Comparison of ENCODE assay signal across 21 cellular contexts in the genomic region with DNA sequence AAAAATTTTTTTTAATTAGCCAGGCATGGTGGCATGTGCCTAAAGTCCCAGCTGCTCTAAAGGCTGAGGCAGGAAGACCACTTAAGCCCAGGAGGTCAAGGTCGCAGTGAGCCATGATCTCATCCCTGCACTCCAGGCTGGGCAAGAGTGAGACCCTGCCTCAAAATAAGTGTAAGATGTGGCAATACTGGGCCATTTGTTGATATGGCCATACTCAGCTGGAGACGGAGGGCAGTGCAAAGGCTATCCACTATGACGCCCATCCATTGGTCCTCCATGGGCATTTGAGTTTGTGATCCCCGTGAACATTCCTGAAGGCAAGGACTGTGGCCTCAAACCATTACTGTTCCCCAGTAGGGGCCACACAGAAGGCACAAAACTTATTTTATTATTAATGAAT. TPM values are rescaled to one million over a fixed set of nuclear protein-coding genes. Genes with fewer than 3 reads are reported as not detected.
DNase-seq lines count a peak whose midpoint lies in the region; ATAC-seq, FAIRE-seq and TF ChIP-seq lines count a peak whose summit lies in the region.
"Had no signal": no experiment of that assay in that cellular context is flagged by ENCODE, and none has a peak within 500 bp of the region (broad histone marks: within the 10 kb centered on the region; RNA-seq: fewer than 3 reads in every experiment).

No MANE protein-coding gene starts in this region.

- H3K27me3 ChIP-seq in HepG2 (ENCODE audit: control insufficient read depth in 1 of 2, insufficient read depth in 2 of 2, low read length in 2 of 2) (no peaks in the 10 kb centered on the region; a peak in 1 of 5 replicates), right lobe of liver (no peaks in the 10 kb centered on the region), PC-3 (ENCODE audit: low read length) (no peaks in the 10 kb centered on the region), hepatocyte (no peaks in the 10 kb centered on the region), testis (no peaks in the 10 kb centered on the region)

- H2AFZ ChIP-seq in HepG2 (ENCODE audit: low read length) (no peak overlapping the region), PC-3 (ENCODE audit: low read length) (no peak overlapping the region), hepatocyte (no peak overlapping the region)
- H2AFZ ChIP-seq: parathyroid adenoma had no signal

- H3F3A ChIP-seq in PC-3 (ENCODE audit: low read length, unreplicated experiment): no peaks in the 10 kb centered on the region

- 95% methylated on average over 4 of the region's 4 CpGs for WGBS in HepG2 (ENCODE audit: low lambda C conversion rate)
- no CpG with 5 or more reads among the region's 4 CpGs for WGBS in right lobe of liver (ENCODE audit: insufficient coverage, low coverage, low lambda C conversion rate, missing lambda C conversion rate)
- WGBS in hepatocyte (ENCODE audit: low lambda C conversion rate, missing lambda C conversion rate): 95% methylated on average over 4 of the region's 4 CpGs
- WGBS in testis, 2 donors: 78 to 80% methylated on average over 4 of the region's 4 CpGs

- H4K20me1 ChIP-seq in HepG2 (ENCODE audit: insufficient read depth, low read length) (peaks cover 4% of the 10 kb centered on the region; the same call in 1 of the 2 replicates), PC-3 (ENCODE audit: low read length) (no peaks in the 10 kb centered on the region), hepatocyte (ENCODE audit: insufficient read depth, poor library complexity, severe bottlenecking) (no peaks in the 10 kb centered on the region)

- DNase-seq in HepG2 (ENCODE audit: low spot score) (no peak), right lobe of liver (no peak), PC-3 (no peak), hepatocyte (ENCODE audit: low spot score) (no peak), testis (no peak), HEK293T (ENCODE audit: extremely low spot score) (no peak), nucleus accumbens (lab: John Stamatoyannopoulos, UW) (no peak)
- DNase-seq: activated naive CD4-positive, alpha-beta T cell treated with anti-CD3 and anti-CD28 coated beads, Interleukin-2, amount 50 U/mL, for 16 hours; DMS153; foreskin melanocyte; left ventricle myocardium inferior; NCI-H1092; NCI-H2107; NCI-H774; stimulated activated CD4-positive, alpha-beta T cell treated with anti-CD3 and anti-CD28 coated beads, Interleukin-4, amount 100 ng/mL, for 4 hours; stimulated activated CD8-positive, alpha-beta memory T cell treated with anti-CD3 and anti-CD28 coated beads, Interleukin-4, amount 100 ng/mL, for 48 hours; SW 1271; WERI-Rb-1 had no signal

- TF ChIP-seq EP300 in HepG2 (IDR thresholded peaks at IDR 0.05; ENCODE audit: low read depth in 2 of 2, low read length in 2 of 2) (no peak), HepG2 (CRISPR knock-in tag; IDR thresholded peaks at IDR 0.05; ENCODE audit: borderline replicate concordance) (no peak)

- CTCF ChIA-PET in HepG2 (lab: Yijun Ruan, JAX; ENCODE audit: low intra/inter-chr PET ratio, low total read pairs): no interaction called here
- CTCF ChIA-PET in PC-3 (lab: Charles Lee): no interaction called here
- CTCF ChIA-PET in HEK293T (lab: Yijun Ruan, JAX): no interaction called here

- no peak overlapping the region for H3K27ac ChIP-seq in HepG2 (ENCODE audit: extremely low read length, insufficient read depth, low read length)
- no peak overlapping the region for H3K27ac ChIP-seq in right lobe of liver
- H3K27ac ChIP-seq in PC-3 (ENCODE audit: low read length): no peak overlapping the region
- H3K27ac ChIP-seq in hepatocyte: no peak overlapping the region
- H3K27ac ChIP-seq in testis: peak overlapping the region; percentile 98
- H3K27ac ChIP-seq: epithelial cell of prostate, parathyroid adenoma, WERI-Rb-1 had no signal

- POLR2A ChIA-PET in HepG2 (lab: Yijun Ruan, JAX) (no interaction called here), PC-3 (lab: Charles Lee; ENCODE audit: unreplicated experiment) (no interaction called here), HEK293T (lab: Yijun Ruan, JAX) (no interaction called here)

- BruUV-seq in HepG2 (replicated peaks; lab: Mats Ljungman, UMichigan): no TSS peak
- BruUV-seq in PC-3 (replicated peaks; lab: Mats Ljungman, UMichigan): no TSS peak

- in situ Hi-C loops in HepG2 (cut with HindIII; ENCODE audit: extremely low pct_ligation_motif_present, low pct_unique_long_range_greater_than_20kb): no loop called here

- TF ChIP-seq POLR2A in HepG2 (IDR thresholded peaks at IDR 0.05; ENCODE audit: insufficient read depth in 1 of 2, low read depth in 2 of 2, low read length in 2 of 2) (no peak), right lobe of liver (IDR thresholded peaks at IDR 0.05) (no peak), testis (IDR thresholded peaks at IDR 0.05) (no peak)

- no peak for FAIRE-seq in HepG2 (lab: Jason Lieb, UNC)

- H3K79me2 ChIP-seq in HepG2 (ENCODE audit: insufficient read depth, low read length) (peaks cover 9% of the 10 kb centered on the region), PC-3 (ENCODE audit: low read length) (peaks cover 20% of the 10 kb centered on the region), hepatocyte (peaks cover 35% of the 10 kb centered on the region)

- H3K4me1 ChIP-seq in HepG2 (ENCODE audit: insufficient read depth, low read length) (peaks cover 38% of the 10 kb centered on the region), right lobe of liver (peaks cover 0 to 14% (median 7%) of the 10 kb centered on the region in 4 donors), PC-3 (ENCODE audit: insufficient read depth, low read length) (peaks cover 19% of the 10 kb centered on the region), hepatocyte (ENCODE audit: insufficient read depth) (peaks cover 11% of the 10 kb centered on the region), testis (peaks cover 26% of the 10 kb centered on the region)

- intact Hi-C loops in HepG2 (cut with micrococcal nuclease; ENCODE audit: unreplicated experiment) (loop anchor here (10.0 kb wide), 1 partner anchor 82 kb away; no protein-coding TSS in a partner anchor), right lobe of liver (cut with DNase I) (no loop called here), PC-3 (cut with micrococcal nuclease) (no loop called here), testis (cut with DNase I; ENCODE audit: low total_unique reads) (no loop called here)

- no peak for TF ChIP-seq CTCF in HepG2 (CRISPR knock-in tag; IDR thresholded peaks at IDR 0.05)
- TF ChIP-seq CTCF in right lobe of liver (IDR thresholded peaks at IDR 0.05): no peak
- TF ChIP-seq CTCF in PC-3 (conservative IDR thresholded peaks at IDR 0.05; ENCODE audit: low read depth, low read length): no peak
- TF ChIP-seq CTCF in hepatocyte (IDR thresholded peaks at IDR 0.05; ENCODE audit: poor library complexity): no peak
- no peak for TF ChIP-seq CTCF in testis (IDR thresholded peaks at IDR 0.05)

- H3K9me3 ChIP-seq in HepG2 (ENCODE audit: low read length) (no peaks in the 10 kb centered on the region), right lobe of liver (no peaks in the 10 kb centered on the region), PC-3 (ENCODE audit: low read length) (no peaks in the 10 kb centered on the region), hepatocyte (ENCODE audit: low read depth) (no peaks in the 10 kb centered on the region), testis (no peaks in the 10 kb centered on the region)
- H3K9me3 ChIP-seq: left ventricle myocardium inferior had no signal

- no peak for TF ChIP-seq RAD21 in HepG2 (CRISPR knock-in tag; IDR thresholded peaks at IDR 0.05)

- H3K9ac ChIP-seq in HepG2 (ENCODE audit: insufficient read depth, low read depth, low read length) (no peak overlapping the region), PC-3 (ENCODE audit: low read length) (no peak overlapping the region)
- H3K9ac ChIP-seq: parathyroid adenoma had no signal

- H3K4me2 ChIP-seq in HepG2 (ENCODE audit: low read depth, low read length): peak overlapping the region; percentile 74; the same call in 1 of the 2 replicates
- H3K4me2 ChIP-seq in PC-3 (ENCODE audit: low read length): peak overlapping the region; percentile 94; the same call in 1 of the 2 replicates
- peak overlapping the region; percentile 72 for H3K4me2 ChIP-seq in hepatocyte

- H3K4me3 ChIP-seq in HepG2 (replicated peaks in 1 of 3; ENCODE audit: insufficient read depth in 1 of 3, low read depth in 2 of 3, low read length in 3 of 3) (no peak overlapping the region), right lobe of liver (no peak overlapping the region), PC-3 (ENCODE audit: low read length) (no peak overlapping the region), hepatocyte (no peak overlapping the region), testis (no peak overlapping the region)

- H3K9me2 ChIP-seq in PC-3 (replicated peaks; ENCODE audit: low read length): no peaks in the 10 kb centered on the region
- H3K9me2 ChIP-seq in hepatocyte (replicated peaks; ENCODE audit: insufficient read depth): no peaks in the 10 kb centered on the region

- no peaks in the 10 kb centered on the region for H3K36me3 ChIP-seq in HepG2 (replicated peaks in 1 of 2; ENCODE audit: control insufficient read depth in 1 of 2, insufficient read depth in 2 of 2, low read length in 2 of 2)
- H3K36me3 ChIP-seq in right lobe of liver: no peaks in the 10 kb centered on the region
- no peaks in the 10 kb centered on the region for H3K36me3 ChIP-seq in PC-3 (ENCODE audit: low read depth, low read length)
- H3K36me3 ChIP-seq in hepatocyte (replicated peaks; ENCODE audit: insufficient read depth, low read depth): no peaks in the 10 kb centered on the region
- H3K36me3 ChIP-seq in testis (ENCODE audit: low read depth, missing control alignments): no peaks in the 10 kb centered on the region

- ATAC-seq in HepG2 (no peak), right lobe of liver (no peak), PC-3 (no peak), HG02870 (IDR thresholded peaks at IDR 0.05; ENCODE audit: unreplicated experiment) (no peak)

RNA-seq across cellular contexts. Expression of a gene that starts 1.5 kb away (rescaled TPM):
- total RNA-seq in HepG2 (2016; rRNA removed; fragmentation: Illumina TruSeq; extraction: Trizol) (8.5 and 12.3 TPM in 2 replicates), right lobe of liver (1 to 10 TPM; 2.3 to 9.0 (median 8.2) TPM), PC-3 (2014; rRNA removed) (8.0 and 14.0 TPM in 2 replicates), hepatocyte (17.1 and 21.2 TPM in 2 replicates), testis (10 to 100 TPM; 34.8 to 48.5 TPM)
- total RNA-seq in HepG2 (2016; cell fraction: cytosol; rRNA removed; fragmentation: Illumina TruSeq; extraction: Trizol; ENCODE audit: low read depth): 1.1 and 1.3 TPM in 2 replicates
- 10.1 and 11.4 TPM in 2 replicates for total RNA-seq in HepG2 (2016; cell fraction: insoluble cytoplasmic fraction; rRNA removed; fragmentation: Illumina TruSeq; extraction: Trizol)
- total RNA-seq in HepG2 (2016; cell fraction: membrane; rRNA removed; fragmentation: Illumina TruSeq; extraction: Trizol): 3.7 and 4.1 TPM in 2 replicates
- total RNA-seq in HepG2 (2016; cell fraction: nucleus; rRNA removed; fragmentation: Illumina TruSeq; extraction: Trizol): 4.9 and 5.2 TPM in 2 replicates
- polyA plus RNA-seq in HepG2 (2011; rRNA removed) (11.5 and 13.1 TPM in 2 replicates), hepatocyte (13.5 and 14.2 TPM in 2 replicates), testis (ENCODE audit: insufficient read depth, low read depth, low replicate concordance) (33.8 TPM)
- polyA plus RNA-seq in HepG2 (2011; cell fraction: cytosol; rRNA removed): 10.4 and 11.1 TPM in 2 replicates
- 24.0 and 32.3 TPM in 2 replicates for polyA plus RNA-seq in HepG2 (2011; cell fraction: nucleus; rRNA removed)
- polyA plus RNA-seq in HepG2 (2012): 4.9 and 7.1 TPM in 2 replicates
- polyA plus RNA-seq in HepG2 (2016; cell fraction: cytosol; fragmentation: Illumina TruSeq; extraction: Trizol; ENCODE audit: low read depth): 1.5 and 1.9 TPM in 2 replicates
- 11.9 and 12.9 TPM in 2 replicates for polyA plus RNA-seq in HepG2 (2016; cell fraction: insoluble cytoplasmic fraction; fragmentation: Illumina TruSeq; extraction: Trizol; ENCODE audit: low read depth)
- 3.7 and 4.2 TPM in 2 replicates for polyA plus RNA-seq in HepG2 (2016; cell fraction: membrane; fragmentation: Illumina TruSeq; extraction: Trizol; ENCODE audit: low read depth)
- polyA plus RNA-seq in HepG2 (2016; cell fraction: nucleus; fragmentation: Illumina TruSeq; extraction: Trizol; ENCODE audit: insufficient read depth, low read depth): 12.8 and 13.5 TPM in 2 replicates
- 14.4 and 219 TPM in 2 replicates for polyA minus RNA-seq in HepG2 (2011; rRNA and poly(A)+ RNA removed; ENCODE audit: low replicate concordance)
- polyA minus RNA-seq in HepG2 (2011; cell fraction: cytosol; rRNA and poly(A)+ RNA removed): 6.1 and 6.7 TPM in 2 replicates
- polyA minus RNA-seq in HepG2 (2011; cell fraction: nucleus; rRNA and poly(A)+ RNA removed): 5.2 and 6.5 TPM in 2 replicates

RNA-seq across cellular contexts. Expression of a gene that starts 4.1 kb away (rescaled TPM):
- 10.7 and 15.4 TPM in 2 replicates for total RNA-seq in HepG2 (2016; rRNA removed; fragmentation: Illumina TruSeq; extraction: Trizol)
- total RNA-seq in HepG2 (2016; cell fraction: cytosol; rRNA removed; fragmentation: Illumina TruSeq; extraction: Trizol; ENCODE audit: low read depth): 7.3 and 7.8 TPM in 2 replicates
- total RNA-seq in HepG2 (2016; cell fraction: insoluble cytoplasmic fraction; rRNA removed; fragmentation: Illumina TruSeq; extraction: Trizol): 7.8 and 13.6 TPM in 2 replicates
- total RNA-seq in HepG2 (2016; cell fraction: membrane; rRNA removed; fragmentation: Illumina TruSeq; extraction: Trizol): 5.1 and 5.5 TPM in 2 replicates
- total RNA-seq in HepG2 (2016; cell fraction: nucleus; rRNA removed; fragmentation: Illumina TruSeq; extraction: Trizol): 15.6 and 16.7 TPM in 2 replicates
- polyA plus RNA-seq in HepG2 (2011; rRNA removed): 11.4 and 11.7 TPM in 2 replicates
- 3.9 and 5.8 TPM in 2 replicates for polyA plus RNA-seq in HepG2 (2011; cell fraction: cytosol; rRNA removed)
- 7.8 and 8.8 TPM in 2 replicates for polyA plus RNA-seq in HepG2 (2011; cell fraction: nucleus; rRNA removed)
- polyA plus RNA-seq in HepG2 (2012): 12.0 and 15.5 TPM in 2 replicates
- 0.53 and 0.67 TPM in 2 replicates for polyA plus RNA-seq in HepG2 (2016; cell fraction: cytosol; fragmentation: Illumina TruSeq; extraction: Trizol; ENCODE audit: low read depth)
- 6.7 and 7.3 TPM in 2 replicates for polyA plus RNA-seq in HepG2 (2016; cell fraction: insoluble cytoplasmic fraction; fragmentation: Illumina TruSeq; extraction: Trizol; ENCODE audit: low read depth)
- 1.7 and 3.2 TPM in 2 replicates for polyA plus RNA-seq in HepG2 (2016; cell fraction: membrane; fragmentation: Illumina TruSeq; extraction: Trizol; ENCODE audit: low read depth)
- 19.2 and 21.4 TPM in 2 replicates for polyA plus RNA-seq in HepG2 (2016; cell fraction: nucleus; fragmentation: Illumina TruSeq; extraction: Trizol; ENCODE audit: insufficient read depth, low read depth)
- polyA minus RNA-seq in HepG2 (2011; rRNA and poly(A)+ RNA removed; ENCODE audit: low replicate concordance): 20.6 and 25.6 TPM in 2 replicates
- polyA minus RNA-seq in HepG2 (2011; cell fraction: cytosol; rRNA and poly(A)+ RNA removed): 12.1 and 19.7 TPM in 2 replicates
- 14.9 and 20.4 TPM in 2 replicates for polyA minus RNA-seq in HepG2 (2011; cell fraction: nucleus; rRNA and poly(A)+ RNA removed)
- total RNA-seq in right lobe of liver: 10 to 100 TPM in 4 of 6 experiments, 1 to 10 TPM in 2; 8.4 to 15.0 (median 11.9) TPM
- total RNA-seq in PC-3 (2014; rRNA removed): 9.2 and 11.7 TPM in 2 replicates
- 21.1 and 29.7 TPM in 2 replicates for total RNA-seq in hepatocyte
- polyA plus RNA-seq in hepatocyte: 9.5 and 9.6 TPM in 2 replicates
- total RNA-seq in testis: 10 to 100 TPM; 24.3 to 32.1 TPM
- polyA plus RNA-seq in testis (ENCODE audit: insufficient read depth, low read depth, low replicate concordance): 19.9 TPM

RNA-seq across cellular contexts. Expression of a gene that starts 46.6 kb away (rescaled TPM):
- not detected in 2 replicates for total RNA-seq in HepG2 (2016; rRNA removed; fragmentation: Illumina TruSeq; extraction: Trizol)
- not detected in 2 replicates for total RNA-seq in HepG2 (2016; cell fraction: cytosol; rRNA removed; fragmentation: Illumina TruSeq; extraction: Trizol; ENCODE audit: low read depth)
- total RNA-seq in HepG2 (2016; cell fraction: insoluble cytoplasmic fraction; rRNA removed; fragmentation: Illumina TruSeq; extraction: Trizol): not detected in 2 replicates
- not detected in 2 replicates for total RNA-seq in HepG2 (2016; cell fraction: membrane; rRNA removed; fragmentation: Illumina TruSeq; extraction: Trizol)
- not detected in 2 replicates for total RNA-seq in HepG2 (2016; cell fraction: nucleus; rRNA removed; fragmentation: Illumina TruSeq; extraction: Trizol)
- not detected in 2 replicates for polyA plus RNA-seq in HepG2 (2011; rRNA removed)
- polyA plus RNA-seq in HepG2 (2011; cell fraction: cytosol; rRNA removed): not detected in 2 replicates
- not detected in 2 replicates for polyA plus RNA-seq in HepG2 (2011; cell fraction: nucleus; rRNA removed)
- not detected in 2 replicates for polyA plus RNA-seq in HepG2 (2012)
- not detected in 2 replicates for polyA plus RNA-seq in HepG2 (2016; cell fraction: cytosol; fragmentation: Illumina TruSeq; extraction: Trizol; ENCODE audit: low read depth)
- not detected in 2 replicates for polyA plus RNA-seq in HepG2 (2016; cell fraction: insoluble cytoplasmic fraction; fragmentation: Illumina TruSeq; extraction: Trizol; ENCODE audit: low read depth)
- polyA plus RNA-seq in HepG2 (2016; cell fraction: membrane; fragmentation: Illumina TruSeq; extraction: Trizol; ENCODE audit: low read depth): not detected in 2 replicates
- polyA plus RNA-seq in HepG2 (2016; cell fraction: nucleus; fragmentation: Illumina TruSeq; extraction: Trizol; ENCODE audit: insufficient read depth, low read depth): not detected in 2 replicates
- polyA minus RNA-seq in HepG2 (2011; rRNA and poly(A)+ RNA removed; ENCODE audit: low replicate concordance): not detected in 2 replicates
- not detected in 2 replicates for polyA minus RNA-seq in HepG2 (2011; cell fraction: cytosol; rRNA and poly(A)+ RNA removed)
- polyA minus RNA-seq in HepG2 (2011; cell fraction: nucleus; rRNA and poly(A)+ RNA removed): not detected in 2 replicates
- not detected for total RNA-seq in right lobe of liver
- not detected in 2 replicates for total RNA-seq in PC-3 (2014; rRNA removed)
- 0.73 TPM in 1 of 2 replicates, not detected in the other for total RNA-seq in hepatocyte
- polyA plus RNA-seq in hepatocyte: 1.4 TPM in 1 of 2 replicates, not detected in the other
- total RNA-seq in testis: 1 to 10 TPM; 3.3 to 3.7 TPM
- 2.7 TPM for polyA plus RNA-seq in testis (ENCODE audit: insufficient read depth, low read depth, low replicate concordance)
- total RNA-seq: left ventricle myocardium inferior had no signal

Comparison
In these comparisons a context has a peak if more than half of its experiments do, and no peak if none do; other contexts are left out.
1. H3K27ac ChIP-seq: peak in testis (2 of 2); none in HepG2 (single experiment), right lobe of liver (0 of 3), PC-3 (single experiment) and hepatocyte (single experiment).
2. Peak in every context shown above with its lines, with median percentiles within 50 percentile points of each other: H3K4me2 ChIP-seq.